ENCODE assay signal across 10 cellular contexts in the genomic region with DNA sequence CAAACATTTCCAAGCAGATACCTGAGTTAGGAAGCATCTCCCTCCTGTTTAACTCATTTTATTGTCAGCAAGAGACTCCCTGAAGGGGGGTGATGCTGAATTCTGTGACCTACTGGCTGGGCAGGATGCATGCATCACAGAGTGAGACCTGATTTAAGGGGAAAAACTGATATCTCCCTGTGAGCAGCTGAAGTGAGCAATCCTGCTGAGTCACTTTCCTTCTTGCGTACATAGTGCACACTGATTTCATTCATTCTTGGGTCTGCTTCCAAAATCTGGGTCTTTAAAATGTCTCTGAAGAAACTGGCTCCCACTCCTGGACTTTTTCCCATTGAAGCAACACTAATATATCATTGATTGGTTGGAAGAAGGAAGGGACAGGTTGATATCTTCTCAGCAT. TPM values are rescaled to one million over a fixed set of nuclear protein-coding genes. Genes with fewer than 3 reads are reported as not detected.
DNase-seq lines count a peak whose midpoint lies in the region; ATAC-seq, FAIRE-seq and TF ChIP-seq lines count a peak whose summit lies in the region.
"Had no signal": no experiment of that assay in that cellular context is flagged by ENCODE, and none has a peak within 500 bp of the region (broad histone marks: within the 10 kb centered on the region; RNA-seq: fewer than 3 reads in every experiment).

No MANE protein-coding gene starts in this region.

- H2BK5ac ChIP-seq in trophoblast cell (ENCODE audit: low read depth, low read length, poor library complexity): no peak overlapping the region

- H3K79me1 ChIP-seq in trophoblast cell (ENCODE audit: low read length): no peaks in the 10 kb centered on the region

- H3K4ac ChIP-seq in trophoblast cell (ENCODE audit: low read depth, low read length): no peak overlapping the region

- no peak overlapping the region for H4K12ac ChIP-seq in trophoblast cell (ENCODE audit: low read depth, low read length)

- no peaks in the 10 kb centered on the region for H3K36me3 ChIP-seq in trophoblast cell (ENCODE audit: control insufficient read depth in 1 of 2, insufficient read depth in 2 of 2, low read length in 2 of 2)

- H3K4me1 Mint-ChIP-seq in brain (no peaks in the 10 kb centered on the region), mesothelial cell of epicardium (peaks cover 8% of the 10 kb centered on the region)

- no peak overlapping the region for H2BK12ac ChIP-seq in trophoblast cell (ENCODE audit: low read length)

- no peak overlapping the region for H2BK120ac ChIP-seq in trophoblast cell (ENCODE audit: insufficient read depth, low read length, poor library complexity)

- no peaks in the 10 kb centered on the region for H3K27me3 ChIP-seq in trophoblast cell (ENCODE audit: insufficient read depth, low read length)

- DNase-seq in AG10803 (ENCODE audit: low read depth) (peak; percentile 95), HPDE6-E6E7 (ENCODE audit: extremely low spot score) (peak; percentile 44), mesothelial cell of epicardium (ENCODE audit: low spot score in 2 of 2, unreplicated experiment in 2 of 2) (no peak), GM19239 (ENCODE audit: insufficient read length, low spot score) (no peak), trophoblast cell (no peak), epidermal melanocyte (ENCODE audit: insufficient read length, low spot score) (no peak)
- DNase-seq: NCI-H1092 treated with DMSO at 0.1 percent for 48 hours had no signal

- peaks cover 0 to 6% (median 3%) of the 10 kb centered on the region in 5 experiments for H3K9me3 Mint-ChIP-seq in brain
- no peaks in the 10 kb centered on the region for H3K9me3 Mint-ChIP-seq in mesothelial cell of epicardium
- H3K9me3 Mint-ChIP-seq: activated T-helper 2 cell treated with anti-CD3 and anti-CD28 coated beads, Interferon-gamma antibody, Interleukin-2, Interleukin-4, amounts not matched to agents 10 μg/mL and 5 μg/mL and 100 μg/mL, durations not matched to agents 14 hours and 24 hours and 36 hours had no signal

- H3K4me3 ChIP-seq in AG10803 (ENCODE audit: low read length) (no peak overlapping the region), trophoblast cell (ENCODE audit: low read depth, low read length) (no peak overlapping the region)

- no peak overlapping the region for H4K91ac ChIP-seq in trophoblast cell (ENCODE audit: low read depth, low read length)

- H3K4me2 ChIP-seq in trophoblast cell (ENCODE audit: low read length): no peak overlapping the region

- no peak overlapping the region for H4K8ac ChIP-seq in trophoblast cell (ENCODE audit: low read depth, low read length)

- no peak overlapping the region for H3K27ac ChIP-seq in trophoblast cell (ENCODE audit: low read depth, low read length)

- H3K4me1 ChIP-seq in trophoblast cell (ENCODE audit: control insufficient read depth in 1 of 2, insufficient read depth in 2 of 2, low read length in 2 of 2): no peaks in the 10 kb centered on the region

- WGBS in trophoblast cell (ENCODE audit: extremely low coverage, insufficient coverage, insufficient read length): no CpG with 5 or more reads among the region's 1 CpG

- peaks cover 22% of the 10 kb centered on the region for H3K27me3 Mint-ChIP-seq in brain
- H3K27me3 Mint-ChIP-seq in mesothelial cell of epicardium (ENCODE audit: low read depth): peaks cover 9% of the 10 kb centered on the region

- no peak overlapping the region for H3K14ac ChIP-seq in trophoblast cell (ENCODE audit: low read length)

- no peaks in the 10 kb centered on the region for H3K79me2 ChIP-seq in trophoblast cell (ENCODE audit: control insufficient read depth, insufficient read depth, low read length, poor library complexity)

- H2AFZ ChIP-seq in trophoblast cell (ENCODE audit: insufficient read depth, low read length, poor library complexity): no peak overlapping the region

- no peak overlapping the region for H3K18ac ChIP-seq in trophoblast cell (ENCODE audit: low read length)

- H3K36me3 Mint-ChIP-seq in brain (no peaks in the 10 kb centered on the region), mesothelial cell of epicardium (no peaks in the 10 kb centered on the region)

- no peak overlapping the region for H3K4me3 Mint-ChIP-seq in brain
- H3K4me3 Mint-ChIP-seq in mesothelial cell of epicardium: no peak overlapping the region

- no peak for FAIRE-seq in GM19239 (lab: Jason Lieb, UNC)

- H3K9ac ChIP-seq in trophoblast cell (ENCODE audit: low read length): no peak overlapping the region

- H3K23ac ChIP-seq in trophoblast cell (ENCODE audit: low read length): no peak overlapping the region

- no peak overlapping the region for H2AK5ac ChIP-seq in trophoblast cell (ENCODE audit: low read length)

- ATAC-seq in HG02610 (IDR thresholded peaks at IDR 0.05; ENCODE audit: unreplicated experiment): no peak

- TF ChIP-seq CTCF in AG10803 (conservative IDR thresholded peaks at IDR 0.05; ENCODE audit: low read length) (no peak), brain (conservative IDR thresholded peaks at IDR 0.05) (no peak), mesothelial cell of epicardium (IDR thresholded peaks at IDR 0.05; ENCODE audit: unreplicated experiment) (no peak)

- H3K27ac Mint-ChIP-seq in brain: peak overlapping the region in 3 of 5 experiments; percentile 15 to 54 (median 31)
- peak overlapping the region; percentile 67 for H3K27ac Mint-ChIP-seq in mesothelial cell of epicardium
- H3K27ac Mint-ChIP-seq: activated T-helper 2 cell treated with anti-CD3 and anti-CD28 coated beads, Interferon-gamma antibody, Interleukin-2, Interleukin-4, amounts not matched to agents 10 μg/mL and 5 μg/mL and 100 μg/mL, durations not matched to agents 14 hours and 24 hours and 36 hours had no signal

- H3K9me3 ChIP-seq in trophoblast cell (ENCODE audit: insufficient read depth, low read depth, low read length): no peaks in the 10 kb centered on the region

RNA-seq across cellular contexts. Expression of a gene that starts 23.3 kb away (rescaled TPM):
- polyA plus RNA-seq in brain (ENCODE audit: insufficient read depth, low read depth, low replicate concordance): 2.1 TPM
- 1.4 to 1.7 TPM (median 1.6 TPM) in 3 replicates for total RNA-seq in mesothelial cell of epicardium
- polyA plus RNA-seq in trophoblast cell (2013): 0.59 and 0.61 TPM in 2 replicates
- total RNA-seq: activated T-helper 2 cell treated with anti-CD3 and anti-CD28 coated beads, Interferon-gamma antibody, Interleukin-2, Interleukin-4, amounts not matched to agents 10 μg/mL and 5 μg/mL and 100 μg/mL, durations not matched to agents 14 hours and 24 hours and 36 hours had no signal

Comparison
In these comparisons a context has a peak if more than half of its experiments do, and no peak if none do; other contexts are left out.
1. DNase-seq: peak in AG10803 (single experiment) and HPDE6-E6E7 (single experiment); none in mesothelial cell of epicardium (0 of 2), GM19239 (single experiment), trophoblast cell (0 of 2) and epidermal melanocyte (single experiment).